Comparison of ENCODE assay signal across 20 cellular contexts in genomic region chr3:126834596-126835471, GRCh38.
DNase-seq lines count a peak whose midpoint lies in the region; ATAC-seq and TF ChIP-seq lines count a peak whose summit lies in the region.
"Had no signal": no experiment of that assay in that cellular context is flagged by ENCODE, and none has a peak within 500 bp of the region (broad histone marks: within the 10 kb centered on the region; RNA-seq: fewer than 3 reads in every experiment).

No MANE protein-coding gene starts in this region.

- ATAC-seq in WTC11 (no peak), lower lobe of right lung (peak; percentile 80 to 87), HG03439 (IDR thresholded peaks at IDR 0.05; ENCODE audit: unreplicated experiment) (no peak), HG03442 (IDR thresholded peaks at IDR 0.05; ENCODE audit: unreplicated experiment) (no peak)
- ATAC-seq: activated T-helper 17 cell treated with anti-CD3 and anti-CD28 coated beads, Interleukin-2, amount 50 U/mL, for 72 hours; natural killer cell had no signal

- no peaks in the 10 kb centered on the region for H3K36me3 ChIP-seq in lower lobe of right lung
- H3K36me3 ChIP-seq: stomach, vagina had no signal

- POLR2A ChIA-PET in WTC11 (lab: Charles Lee): no interaction called here

- in situ Hi-C loops in ACHN (cut with HindIII; ENCODE audit: low pct_ligation_motif_present, low pct_unique_long_range_greater_than_20kb, low sequenced_read_pairs): no loop called here

- H3K27ac ChIP-seq in lower lobe of right lung: no peak overlapping the region
- H3K27ac ChIP-seq: stomach, vagina had no signal

- no peaks in the 10 kb centered on the region for H3K9me3 Mint-ChIP-seq in WTC11
- peaks cover 0 to 2% (median 0%) of the 10 kb centered on the region in 7 donors for H3K9me3 Mint-ChIP-seq in CD14-positive monocyte
- H3K9me3 Mint-ChIP-seq: activated B cell treated with CpG ODN at 0.5 μM for 24 hours; activated T-helper 17 cell treated with anti-CD3 and anti-CD28 coated beads, Interleukin-2, amount 50 U/mL, for 72 hours; natural killer cell had no signal

- H3K4me1 ChIP-seq in lower lobe of right lung: no peaks in the 10 kb centered on the region
- H3K4me1 ChIP-seq: stomach had no signal

- intact Hi-C loops in lower lobe of right lung (cut with DNase I): no loop called here
- intact Hi-C loops in CD14-positive monocyte (cut with micrococcal nuclease): no loop called here

- H3K36me3 Mint-ChIP-seq in WTC11 (no peaks in the 10 kb centered on the region), CD14-positive monocyte (no peaks in the 10 kb centered on the region)
- H3K36me3 Mint-ChIP-seq: natural killer cell had no signal

- no peaks in the 10 kb centered on the region for H3K9me3 ChIP-seq in lower lobe of right lung
- H3K9me3 ChIP-seq: stomach, vagina had no signal

- H3K4me1 Mint-ChIP-seq in WTC11: no peaks in the 10 kb centered on the region; the same call in 1 of the 2 replicates
- H3K4me1 Mint-ChIP-seq in CD14-positive monocyte: no peaks in the 10 kb centered on the region
- H3K4me1 Mint-ChIP-seq: activated B cell treated with CpG ODN at 0.5 μM for 24 hours; activated T-helper 17 cell treated with anti-CD3 and anti-CD28 coated beads, Interleukin-2, amount 50 U/mL, for 72 hours; natural killer cell had no signal

- H3K27me3 Mint-ChIP-seq in WTC11 (ENCODE audit: low read depth) (no peaks in the 10 kb centered on the region), CD14-positive monocyte (ENCODE audit: low read depth in 3 of 3) (peaks cover 0 to 2% (median 1%) of the 10 kb centered on the region in 3 donors)
- H3K27me3 Mint-ChIP-seq: activated B cell treated with CpG ODN at 0.5 μM for 24 hours; activated T-helper 17 cell treated with anti-CD3 and anti-CD28 coated beads, Interleukin-2, amount 50 U/mL, for 72 hours; progenitor cell of endocrine pancreas had no signal

- no peaks in the 10 kb centered on the region for H3K27me3 ChIP-seq in lower lobe of right lung (ENCODE audit: low read depth)
- H3K27me3 ChIP-seq: stomach, vagina had no signal

- peak overlapping the region; percentile 67; the same call in 1 of the 2 replicates for H3K27ac Mint-ChIP-seq in WTC11
- no peak overlapping the region for H3K27ac Mint-ChIP-seq in CD14-positive monocyte
- H3K27ac Mint-ChIP-seq: activated B cell treated with CpG ODN at 0.5 μM for 24 hours; activated T-helper 17 cell treated with anti-CD3 and anti-CD28 coated beads, Interleukin-2, amount 50 U/mL, for 72 hours; natural killer cell had no signal

- CTCF ChIA-PET in WTC11 (lab: Charles Lee): interaction anchor here (1.2 to 1.5 kb wide), 6 partner anchors 10 to 156 kb away, joined by 3 to 6 read pairs (median 4); partner anchors contain the start of gene PLXNA1

- DNase-seq in ACHN: peak; percentile 22
- peak; percentile 42 for DNase-seq in HT-29 (ENCODE audit: low spot score)
- DNase-seq in WTC11 (ENCODE audit: low spot score): no peak
- DNase-seq in lower lobe of right lung: no peak
- DNase-seq in CD14-positive monocyte (ENCODE audit: low spot score): no peak
- no peak for DNase-seq in LoVo (ENCODE audit: low spot score)
- DNase-seq: activated B cell treated with CpG ODN at 0.5 μM for 24 hours; central memory CD4-positive, alpha-beta T cell; left ventricle myocardium superior; MM.1S; natural killer cell; NCI-H187 treated with DMSO at 0.1 percent for 48 hours; OCI-M1; stimulated activated CD4-positive, alpha-beta T cell treated with anti-CD3 and anti-CD28 coated beads, Interleukin-12 subunit alpha, Interleukin-12 subunit beta, amount 100 ng/mL, for 4 hours; stomach had no signal

- no peak overlapping the region for H3K4me3 ChIP-seq in lower lobe of right lung
- H3K4me3 ChIP-seq: stomach, vagina had no signal

- TF ChIP-seq CTCF in WTC11 (IDR thresholded peaks at IDR 0.05) (no peak), lower lobe of right lung (IDR thresholded peaks at IDR 0.05) (no peak), CD14-positive monocyte (IDR thresholded peaks at IDR 0.05) (no peak)

- H3K4me3 Mint-ChIP-seq in WTC11 (no peak overlapping the region), CD14-positive monocyte (no peak overlapping the region)
- H3K4me3 Mint-ChIP-seq: activated B cell treated with CpG ODN at 0.5 μM for 24 hours; activated T-helper 17 cell treated with anti-CD3 and anti-CD28 coated beads, Interleukin-2, amount 50 U/mL, for 72 hours; natural killer cell had no signal

TF ChIP-seq in WTC11, 78 proteins besides CTCF, POLR2A, EP300 and RAD21 (continues in another document):
- TF ChIP-seq ZNF512 (CRISPR knock-in tag; IDR thresholded peaks at IDR 0.05; ENCODE audit: borderline replicate concordance) (no peak), FOXP4 (CRISPR knock-in tag; IDR thresholded peaks at IDR 0.05) (no peak), MYBL2 (CRISPR knock-in tag; IDR thresholded peaks at IDR 0.05) (no peak), ATF1 (CRISPR knock-in tag; IDR thresholded peaks at IDR 0.05) (no peak), NFATC4 (CRISPR knock-in tag; IDR thresholded peaks at IDR 0.05) (no peak), FOXP1 (CRISPR knock-in tag; IDR thresholded peaks at IDR 0.05; ENCODE audit: borderline replicate concordance) (no peak), SOX15 (CRISPR knock-in tag; IDR thresholded peaks at IDR 0.05) (no peak), ZNF232 (CRISPR knock-in tag; IDR thresholded peaks at IDR 0.05) (no peak), NFYB (CRISPR knock-in tag; conservative IDR thresholded peaks at IDR 0.05; ENCODE audit: low read depth) (no peak), PRRX2 (CRISPR knock-in tag; IDR thresholded peaks at IDR 0.05) (no peak), PREB (CRISPR knock-in tag; IDR thresholded peaks at IDR 0.05; ENCODE audit: borderline replicate concordance) (no peak), RORB (CRISPR knock-in tag; IDR thresholded peaks at IDR 0.05) (no peak), ZSCAN18 (CRISPR knock-in tag; IDR thresholded peaks at IDR 0.05) (no peak), ATF3 (CRISPR knock-in tag; conservative IDR thresholded peaks at IDR 0.05) (no peak), ZNF263 (CRISPR knock-in tag; IDR thresholded peaks at IDR 0.05; ENCODE audit: low read depth) (no peak)

Comparison
In these comparisons a context has a peak if more than half of its experiments do, and no peak if none do; other contexts are left out.
1. DNase-seq: peak in ACHN (single experiment) and HT-29 (single experiment); none in WTC11 (single experiment), lower lobe of right lung (single experiment), CD14-positive monocyte (single experiment) and LoVo (single experiment).
2. ATAC-seq: peak in lower lobe of right lung (2 of 2); none in WTC11 (single experiment), HG03439 (single experiment) and HG03442 (single experiment).